Comparison of ENCODE assay signal across 23 cellular contexts in the genomic region with DNA sequence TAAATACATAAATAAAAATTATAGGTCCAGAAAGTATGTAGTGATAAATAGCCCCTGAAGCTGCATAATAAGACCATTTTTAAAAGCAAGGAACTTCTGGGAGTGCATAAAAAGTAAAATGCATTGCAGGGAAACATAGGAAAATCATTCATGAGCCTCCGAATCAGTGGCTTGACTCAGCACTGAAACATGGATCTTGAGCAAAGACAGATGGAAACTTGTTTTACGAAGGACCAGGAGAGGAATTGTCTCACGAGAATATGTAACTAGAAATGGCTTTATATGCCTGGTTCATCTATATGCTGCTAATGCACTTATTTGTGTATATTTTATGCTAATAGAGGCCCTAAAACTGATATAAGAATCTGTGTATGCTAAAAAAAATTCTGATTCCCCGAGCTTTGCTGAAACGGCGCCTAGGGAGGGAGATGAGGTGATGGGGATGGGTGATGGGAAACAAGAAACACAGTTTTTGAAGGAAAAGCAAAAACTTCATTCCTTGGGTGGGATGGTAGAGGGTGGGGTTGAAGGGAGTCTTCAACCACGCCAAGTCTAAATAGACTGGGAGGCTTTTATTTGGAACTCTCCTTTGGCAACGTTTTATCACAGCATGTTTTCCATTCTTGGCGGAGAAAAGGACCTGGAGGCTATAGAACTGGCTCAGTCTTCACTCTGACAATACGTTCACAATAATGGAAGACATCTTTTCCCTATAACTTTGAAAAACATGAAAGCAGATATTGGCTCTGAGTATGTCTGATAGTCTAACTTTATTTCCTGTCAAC. TPM values are rescaled to one million over a fixed set of nuclear protein-coding genes. Genes with fewer than 3 reads are reported as not detected.
"Had no signal": no experiment of that assay in that cellular context is flagged by ENCODE, and none has a peak within 500 bp of the region (broad histone marks: within the 10 kb centered on the region; RNA-seq: fewer than 3 reads in every experiment).

No MANE protein-coding gene starts in this region.

- H3K36me3 ChIP-seq: breast epithelium, thyroid gland had no signal

- H3K9me3 Mint-ChIP-seq: activated B cell treated with CpG ODN at 0.5 μM for 24 hours; activated CD8-positive, alpha-beta T cell treated with anti-CD3 and anti-CD28 coated beads for 36 hours; activated T-cell treated with anti-CD3 and anti-CD28 coated beads, Interleukin-2, amount 50 U/mL, for 24 hours; nephron progenitor cell; T-cell had no signal

- H3K36me3 Mint-ChIP-seq: T-cell had no signal

- H3K9me3 ChIP-seq: breast epithelium, thyroid gland had no signal

- H3K4me3 Mint-ChIP-seq: activated B cell treated with CpG ODN at 0.5 μM for 24 hours; activated CD8-positive, alpha-beta T cell treated with anti-CD3 and anti-CD28 coated beads for 36 hours; activated T-cell treated with anti-CD3 and anti-CD28 coated beads, Interleukin-2, amount 50 U/mL, for 24 hours; nephron progenitor cell; T-cell had no signal

- ATAC-seq: activated CD8-positive, alpha-beta T cell treated with anti-CD3 and anti-CD28 coated beads for 36 hours; foreskin keratinocyte; left lobe of liver; T-cell had no signal

- DNase-seq: activated B cell treated with CpG ODN at 0.5 μM for 24 hours; activated CD4-positive, alpha-beta T cell treated with anti-CD3 and anti-CD28 coated beads for 48 hours; activated CD8-positive, alpha-beta T cell treated with anti-CD3 and anti-CD28 coated beads for 36 hours; activated effector memory CD4-positive, alpha-beta T cell treated with Interleukin-2 at 50 U/mL for 16 hours; activated naive CD4-positive, alpha-beta T cell treated with anti-CD3 and anti-CD28 coated beads, Interleukin-2, amount 50 U/mL, for 16 hours; activated T-cell treated with anti-CD3 and anti-CD28 coated beads, Interleukin-2, amount 50 U/mL, for 24 hours; cortex of kidney; hippocampal formation; islet precursor cell; midbrain; nephron progenitor cell; nucleus accumbens; stimulated activated CD4-positive, alpha-beta T cell treated with anti-CD3 and anti-CD28 coated beads, Interleukin-2, amount 100 ng/mL, for 24 hours; stimulated activated naive CD4-positive, alpha-beta T cell treated with Interleukin-2 at 50 U/mL for 16 hours; T-cell; T-helper 9 cell; thyroid gland had no signal

- FAIRE-seq: astrocyte, endometrium had no signal

- H3K27ac Mint-ChIP-seq: activated B cell treated with CpG ODN at 0.5 μM for 24 hours; activated CD8-positive, alpha-beta T cell treated with anti-CD3 and anti-CD28 coated beads for 36 hours; activated T-cell treated with anti-CD3 and anti-CD28 coated beads, Interleukin-2, amount 50 U/mL, for 24 hours; nephron progenitor cell had no signal

- H3K4me3 ChIP-seq: breast epithelium, lung, thyroid gland had no signal

- H3K27ac ChIP-seq: breast epithelium, foreskin keratinocyte, thyroid gland had no signal

- H3K27me3 ChIP-seq: breast epithelium, thyroid gland had no signal

- H3K4me1 ChIP-seq: breast epithelium, thyroid gland had no signal

RNA-seq across cellular contexts. Expression of a gene that starts 14.5 kb away (rescaled TPM):
- total RNA-seq: activated B cell treated with CpG ODN at 0.5 μM for 24 hours had no signal
